In genomic region chr15:70154440-70155347, GRCh38 we compare ENCODE assay signal across 12 cellular contexts. TPM values are rescaled to one million over a fixed set of nuclear protein-coding genes. Genes with fewer than 3 reads are reported as not detected.
DNase-seq lines count a peak whose midpoint lies in the region; ATAC-seq, FAIRE-seq and TF ChIP-seq lines count a peak whose summit lies in the region.
"Had no signal": no experiment of that assay in that cellular context is flagged by ENCODE, and none has a peak within 500 bp of the region (broad histone marks: within the 10 kb centered on the region; RNA-seq: fewer than 3 reads in every experiment).

No MANE protein-coding gene starts in this region.

- no peak for TF ChIP-seq RAD21 in H1 (IDR thresholded peaks at IDR 0.05 in 1 of 2, conservative IDR thresholded peaks at IDR 0.05 in 1 of 2; ENCODE audit: low read depth in 2 of 2, low read length in 2 of 2)

- no peak overlapping the region for H3K14ac ChIP-seq in H1 (ENCODE audit: insufficient read length)

- no peak overlapping the region for H2BK15ac ChIP-seq in H1 (ENCODE audit: low read length)

- POLR2A ChIA-PET in H1 (lab: Charles Lee; ENCODE audit: partially characterized antibody) = interaction anchor here (0.9 to 2.4 kb wide), 7 partner anchors 8 to 61 kb away, joined by 3 to 8 read pairs (median 3); partner anchors contain the start of gene TLE3

- no peak overlapping the region for H3K23ac ChIP-seq in H1 (ENCODE audit: insufficient read length)

- in situ Hi-C loops in GM13977 (cut with MboI; ENCODE audit: low pct_unique_long_range_greater_than_20kb, low sequenced_read_pairs, unreplicated experiment) = no loop called here

- WGBS in H1 (ENCODE audit: extremely low coverage in 1 of 2, insufficient coverage in 1 of 2, insufficient read length in 1 of 2, insufficient replicate concordance in 2 of 2, low coverage in 1 of 2, low lambda C conversion rate in 2 of 2, missing lambda C conversion rate in 1 of 2), 2 experiments = 76% methylated on average over 21 of the region's 21 CpGs; no CpG with 5 or more reads in 1 of the 2 experiments
- WGBS in stomach, 5 donors = 61 to 73% (median 66%) methylated on average over 21 of the region's 21 CpGs

- H2AK5ac ChIP-seq in H1 (ENCODE audit: low read depth, low read length) = no peak overlapping the region

- TF ChIP-seq EP300 in H1 (IDR thresholded peaks at IDR 0.05; ENCODE audit: borderline replicate concordance in 1 of 2, low read depth in 2 of 2, low read length in 2 of 2) = no peak
- TF ChIP-seq EP300 in stomach (IDR thresholded peaks at IDR 0.05) = no peak

- intact Hi-C loops in left lung (cut with DNase I) (no loop called here), stomach (cut with DNase I; ENCODE audit: low total_unique reads) (no loop called here)

- no peaks in the 10 kb centered on the region for H3K79me1 ChIP-seq in H1 (ENCODE audit: low read depth, low read length)

- H3K27me3 ChIP-seq in H1 (replicated peaks in 1 of 4; ENCODE audit: control insufficient read depth in 3 of 4, extremely low read depth in 1 of 4, insufficient read depth in 3 of 4, low read length in 3 of 4) = peaks cover 0 to 2% (median 0%) of the 10 kb centered on the region in 4 experiments; a peak in 1 of 7 replicates
- H3K27me3 ChIP-seq in left lung = peaks cover 0 to 10% of the 10 kb centered on the region in 2 donors
- H3K27me3 ChIP-seq in stomach = no peaks in the 10 kb centered on the region

- no peaks in the 10 kb centered on the region for H4K20me1 ChIP-seq in H1 (replicated peaks in 1 of 2; ENCODE audit: control insufficient read depth in 1 of 2, insufficient read depth in 2 of 2, low read length in 2 of 2)

- CTCF ChIA-PET in H1 (lab: Charles Lee; ENCODE audit: partially characterized antibody) = interaction anchor here (0.7 to 1.7 kb wide), 9 partner anchors 9 to 209 kb away, joined by 3 to 7 read pairs (median 4); no protein-coding TSS in a partner anchor

- no peak for TF ChIP-seq POLR2A in H1 (IDR thresholded peaks at IDR 0.05; ENCODE audit: control extremely low read depth in 1 of 2, low read depth in 2 of 2, low read length in 2 of 2)
- no peak for TF ChIP-seq POLR2A in stomach (IDR thresholded peaks at IDR 0.05)

- 0 out of 2 replicates have a peak overlapping the region, but pooled peaks have one; percentile 27 for H2BK12ac ChIP-seq in H1 (ENCODE audit: low read depth, low read length)

- H3K4me3 ChIP-seq in H1 (ENCODE audit: extremely low read depth in 1 of 4, insufficient read depth in 2 of 4, low read depth in 3 of 4, low read length in 4 of 4) (no peak overlapping the region), left lung (no peak overlapping the region), stomach (no peak overlapping the region)

- no peak overlapping the region for H3K9ac ChIP-seq in H1 (replicated peaks in 1 of 4; ENCODE audit: extremely low read depth in 1 of 4, low read depth in 3 of 4, low read length in 3 of 4)

- H3K4me1 ChIP-seq in H1 (replicated peaks in 1 of 4; ENCODE audit: control insufficient read depth in 3 of 4, insufficient read depth in 4 of 4, low read length in 3 of 4) = peaks cover 0 to 11% (median 6%) of the 10 kb centered on the region in 4 experiments; a peak in 4 of 7 replicates
- peaks cover 16 to 54% of the 10 kb centered on the region in 2 donors for H3K4me1 ChIP-seq in left lung
- H3K4me1 ChIP-seq in stomach = peaks cover 17 to 60% (median 35%) of the 10 kb centered on the region in 4 donors

- DNase-seq in NCI-H82 treated with DMSO at 0.1 percent for 48 hours (lab: John Stamatoyannopoulos, UW; ENCODE audit: unreplicated experiment) = peak; percentile 38
- no peak for DNase-seq in H1 (ENCODE audit: low read depth in 1 of 2, low spot score in 2 of 2)
- DNase-seq in left lung = no peak
- DNase-seq in stomach = no peak
- no peak for DNase-seq in GM13977 (ENCODE audit: low spot score)
- DNase-seq in pons (ENCODE audit: low spot score) = no peak
- no peak for DNase-seq in stimulated activated CD4-positive, alpha-beta T cell treated with anti-CD3 and anti-CD28 coated beads, Interleukin-15, amount 100 ng/mL, for 24 hours
- no peak for DNase-seq in activated naive CD4-positive, alpha-beta T cell (lab: John Stamatoyannopoulos, UW)
- DNase-seq: activated CD4-positive, alpha-beta T cell treated with anti-CD3 and anti-CD28 coated beads, Interleukin-2, amount 10 ng/mL, durations not matched to agents 24 days and 14 days; DMS153; Karpas-422 had no signal

- no peak overlapping the region for H4K5ac ChIP-seq in H1 (ENCODE audit: insufficient read length, low read depth, low read length)

- H4K91ac ChIP-seq in H1 (replicated peaks; ENCODE audit: insufficient read length, low read length) = no peak overlapping the region

- ATAC-seq in left lung = peak; percentile 33
- ATAC-seq: activated naive CD4-positive, alpha-beta T cell treated with anti-CD3 and anti-CD28 coated beads, Interleukin-2, amount 50 U/mL, for 72 hours had no signal

- H3K27ac ChIP-seq in H1 (ENCODE audit: low read depth, low read length) = no peak overlapping the region
- no peak overlapping the region for H3K27ac ChIP-seq in left lung
- peak overlapping the region in 4 of 5 donors; percentile 7 to 62 (median 28) for H3K27ac ChIP-seq in stomach

- no peak for FAIRE-seq in H1 (lab: Jason Lieb, UNC)

- H3K56ac ChIP-seq in H1 (replicated peaks; ENCODE audit: insufficient read length, low read depth, low read length) = no peak overlapping the region

- no peak overlapping the region; a peak in 1 of 4 replicates for H3K4me2 ChIP-seq in H1 (ENCODE audit: insufficient read depth in 1 of 2, low read depth in 2 of 2, low read length in 2 of 2)

- TF ChIP-seq CTCF in H1 (IDR thresholded peaks at IDR 0.05; ENCODE audit: control extremely low read depth in 1 of 3, insufficient read depth in 1 of 3, low read depth in 1 of 3, low read length in 3 of 3) (no peak), left lung (IDR thresholded peaks at IDR 0.05) (no peak), stomach (IDR thresholded peaks at IDR 0.05) (no peak), GM13977 (IDR thresholded peaks at IDR 0.05; ENCODE audit: extremely low read depth, insufficient read depth, missing control alignments) (no peak)

- H2BK120ac ChIP-seq in H1 (replicated peaks; ENCODE audit: low read depth, low read length) = no peak overlapping the region

- no peaks in the 10 kb centered on the region for H3K79me2 ChIP-seq in H1 (ENCODE audit: control insufficient read depth in 1 of 2, insufficient read depth in 2 of 2, low read length in 2 of 2)

- H3K4ac ChIP-seq in H1 (replicated peaks; ENCODE audit: insufficient read length, low read depth, low read length) = no peak overlapping the region

- H2BK5ac ChIP-seq in H1 (ENCODE audit: low read depth, low read length) = no peak overlapping the region

- H2BK20ac ChIP-seq in H1 (ENCODE audit: low read length) = peak overlapping the region; percentile 50; the same call in 1 of the 2 replicates

- H3K36me3 ChIP-seq in H1 (ENCODE audit: control insufficient read depth in 2 of 4, insufficient read depth in 4 of 4, low read length in 3 of 4) = no peaks in the 10 kb centered on the region
- no peaks in the 10 kb centered on the region for H3K36me3 ChIP-seq in left lung
- no peaks in the 10 kb centered on the region for H3K36me3 ChIP-seq in stomach

- 0 out of 2 replicates have a peak overlapping the region, but pooled peaks have one; percentile 75 for H2AFZ ChIP-seq in H1 (ENCODE audit: low read length)

- H3K9me3 ChIP-seq in H1 (ENCODE audit: insufficient read depth in 2 of 2, low read depth in 1 of 2, low read length in 1 of 2) (no peaks in the 10 kb centered on the region), left lung (no peaks in the 10 kb centered on the region), stomach (no peaks in the 10 kb centered on the region)

- H3K23me2 ChIP-seq in H1 (ENCODE audit: low read depth, low read length) = no peaks in the 10 kb centered on the region

- peak overlapping the region; percentile 69 for H4K8ac ChIP-seq in H1 (ENCODE audit: extremely low read depth, insufficient read depth, low read length)

- no peak overlapping the region for H3K18ac ChIP-seq in H1 (ENCODE audit: extremely low read depth, low read length)

TF ChIP-seq in H1, 55 proteins besides CTCF, POLR2A, EP300 and RAD21 (continues in another document):
- no peak for TF ChIP-seq JUND (IDR thresholded peaks at IDR 0.05; ENCODE audit: low read length)
- TF ChIP-seq SIN3A (conservative IDR thresholded peaks at IDR 0.05 in 1 of 2, IDR thresholded peaks at IDR 0.05 in 1 of 2; ENCODE audit: low read depth in 1 of 2, low read length in 2 of 2) = no peak
- no peak for TF ChIP-seq TBP (IDR thresholded peaks at IDR 0.05; ENCODE audit: low read depth, low read length)
- no peak for TF ChIP-seq RFX5 (IDR thresholded peaks at IDR 0.05; ENCODE audit: borderline replicate concordance, low read depth, low read length)
- TF ChIP-seq TAF7 (optimal IDR thresholded peaks at IDR 0.05; ENCODE audit: borderline replicate concordance, low read depth, low read length) = no peak
- no peak for TF ChIP-seq BACH1 (IDR thresholded peaks at IDR 0.05; ENCODE audit: low read length)
- TF ChIP-seq SIX5 (IDR thresholded peaks at IDR 0.05; ENCODE audit: low read depth, low read length) = no peak
- TF ChIP-seq YY1 (IDR thresholded peaks at IDR 0.05; ENCODE audit: low read depth, low read length) = no peak
- TF ChIP-seq POU5F1 (IDR thresholded peaks at IDR 0.05; ENCODE audit: low read depth, low read length) = no peak
- no peak for TF ChIP-seq EGR1 (IDR thresholded peaks at IDR 0.05; ENCODE audit: borderline replicate concordance, low read depth, low read length)
- no peak for TF ChIP-seq GTF2F1 (IDR thresholded peaks at IDR 0.05; ENCODE audit: borderline replicate concordance, low read depth, low read length)
- no peak for TF ChIP-seq TCF12 (IDR thresholded peaks at IDR 0.05; ENCODE audit: low read depth, low read length)
- no peak for TF ChIP-seq HDAC2 (IDR thresholded peaks at IDR 0.05; ENCODE audit: borderline replicate concordance in 1 of 2, low read depth in 2 of 2, low read length in 2 of 2)
- TF ChIP-seq TEAD4 (IDR thresholded peaks at IDR 0.05; ENCODE audit: low read depth, low read length) = no peak
- TF ChIP-seq ZNF274 (IDR thresholded peaks at IDR 0.05; ENCODE audit: borderline replicate concordance, extremely low read depth, low read length) = no peak

RNA-seq across cellular contexts. Expression of gene TLE3, which starts 57.0 kb away (rescaled TPM):
- total RNA-seq in H1 (2021; fragmentation: NEBNext Ultra II Directional; extraction: Animal tissue kit (Norgen Biotek cat#: 25700)) = 61.2 and 67.5 TPM in 2 replicates
- polyA plus RNA-seq in H1 (2011; rRNA removed) (25.1 and 50.3 TPM in 2 replicates), stomach (10 to 100 TPM; 13.3 to 21.5 (median 21.0) TPM)
- 33.9 TPM for polyA plus RNA-seq in H1 (2011; cell fraction: cytosol; rRNA removed)
- polyA plus RNA-seq in H1 (2011; cell fraction: nucleus; rRNA removed) = 74.7 TPM
- 51.9 to 54.9 TPM (median 54.2 TPM) in 4 replicates for polyA plus RNA-seq in H1 (2012, experiment 1 of 2)
- 50.8 TPM for polyA plus RNA-seq in H1 (2012, experiment 2 of 2)
- 27.6 TPM for polyA plus RNA-seq in H1 (2013, experiment 1 of 2)
- polyA plus RNA-seq in H1 (2013, experiment 2 of 2) = 25.2 TPM
- 68.7 and 75.5 TPM in 2 replicates for polyA minus RNA-seq in H1 (2011; rRNA and poly(A)+ RNA removed)
- 62.8 TPM for polyA minus RNA-seq in H1 (2011; cell fraction: cytosol; rRNA and poly(A)+ RNA removed)
- 101 TPM for polyA minus RNA-seq in H1 (2011; cell fraction: nucleus; rRNA and poly(A)+ RNA removed)
- total RNA-seq in left lung (10 to 100 TPM; 48.2 to 69.9 TPM), stomach (100 to 1,000 TPM in 3 of 5 donors, 10 to 100 TPM in 2; 18.9 to 186 (median 103) TPM)

Comparison
In these comparisons a context has a peak if more than half of its experiments do, and no peak if none do; other contexts are left out.
1. H3K27ac ChIP-seq: peak in stomach (4 of 5); none in H1 (single experiment) and left lung (0 of 2).